In the genomic region with DNA sequence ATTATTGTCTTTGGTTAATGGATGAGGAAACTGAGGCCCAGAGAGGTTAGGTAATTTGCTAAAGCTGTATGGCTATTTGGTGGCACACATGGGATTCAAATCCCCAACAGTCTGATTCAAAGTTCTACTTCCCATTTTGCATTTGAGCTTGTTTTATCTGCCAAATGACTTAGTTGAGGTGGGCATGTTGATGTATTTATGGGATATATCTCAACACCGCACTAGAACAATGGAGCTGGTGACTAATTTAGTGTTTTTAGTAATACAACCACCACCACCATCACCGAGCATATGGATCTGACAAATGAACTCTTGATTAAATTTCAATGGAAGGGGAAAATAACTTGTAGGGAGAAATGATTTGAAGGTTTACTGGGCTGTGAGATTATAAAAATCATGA, we compare ENCODE assay signal across 17 cellular contexts. TPM values are rescaled to one million over a fixed set of nuclear protein-coding genes. Genes with fewer than 3 reads are reported as not detected.
DNase-seq lines count a peak whose midpoint lies in the region; ATAC-seq lines count a peak whose summit lies in the region.
"Had no signal": no experiment of that assay in that cellular context is flagged by ENCODE, and none has a peak within 500 bp of the region (broad histone marks: within the 10 kb centered on the region; RNA-seq: fewer than 3 reads in every experiment).

No MANE protein-coding gene starts in this region.

- DNase-seq in activated CD4-positive, alpha-beta memory T cell treated with anti-CD3 and anti-CD28 coated beads, Interleukin-2, amount 10 ng/mL, durations not matched to agents 7 days and 5 days: no peak
- DNase-seq in activated CD4-positive, alpha-beta memory T cell treated with anti-CD3 and anti-CD28 coated beads for 36 hours: no peak
- no peak for DNase-seq in activated naive CD8-positive, alpha-beta T cell treated with anti-CD3 and anti-CD28 coated beads for 36 hours
- peak; percentile 45 to 78 for DNase-seq in dermis microvascular lymphatic vessel endothelial cell (ENCODE audit: low read depth in 2 of 2)
- no peak for DNase-seq in activated CD4-positive, CD25-positive, alpha-beta regulatory T cell treated with anti-CD3 and anti-CD28 coated beads, Interleukin-2, amount 50 U/mL, for 72 hours
- DNase-seq: 8988T; BE2C; C1 segment of cervical spinal cord; CD4-positive, CD25-positive, alpha-beta regulatory T cell; CD8-positive, alpha-beta memory T cell; COR-L47; GM23248 had no signal

- H3K27me3 Mint-ChIP-seq in activated CD4-positive, alpha-beta memory T cell treated with anti-CD3 and anti-CD28 coated beads, Interleukin-2, amount 10 ng/mL, durations not matched to agents 7 days and 5 days: no peaks in the 10 kb centered on the region
- H3K27me3 Mint-ChIP-seq in activated CD4-positive, alpha-beta memory T cell treated with anti-CD3 and anti-CD28 coated beads for 36 hours: no peaks in the 10 kb centered on the region
- no peaks in the 10 kb centered on the region for H3K27me3 Mint-ChIP-seq in activated naive CD8-positive, alpha-beta T cell treated with anti-CD3 and anti-CD28 coated beads for 36 hours
- H3K27me3 Mint-ChIP-seq: CD4-positive, CD25-positive, alpha-beta regulatory T cell; CD8-positive, alpha-beta memory T cell had no signal

- POLR2A ChIA-PET in activated CD4-positive, alpha-beta memory T cell treated with anti-CD3 and anti-CD28 coated beads, Interleukin-2, amount 10 ng/mL, durations not matched to agents 7 days and 5 days (lab: Charles Lee): interaction anchor here (1.2 to 2.6 kb wide), 2 partner anchors 11 to 85 kb away, joined by 3 to 7 read pairs; no protein-coding TSS in a partner anchor
- POLR2A ChIA-PET in activated CD4-positive, alpha-beta memory T cell treated with anti-CD3 and anti-CD28 coated beads for 36 hours (lab: Charles Lee): no interaction called here

- ATAC-seq in HG03520 (IDR thresholded peaks at IDR 0.05; ENCODE audit: unreplicated experiment) (no peak), HG02973 (IDR thresholded peaks at IDR 0.05; ENCODE audit: unreplicated experiment) (no peak)

- H3K4me3 Mint-ChIP-seq in activated CD4-positive, alpha-beta memory T cell treated with anti-CD3 and anti-CD28 coated beads, Interleukin-2, amount 10 ng/mL, durations not matched to agents 7 days and 5 days: no peak overlapping the region
- H3K4me3 Mint-ChIP-seq in activated CD4-positive, alpha-beta memory T cell treated with anti-CD3 and anti-CD28 coated beads for 36 hours: no peak overlapping the region
- H3K4me3 Mint-ChIP-seq in activated naive CD8-positive, alpha-beta T cell treated with anti-CD3 and anti-CD28 coated beads for 36 hours: no peak overlapping the region
- H3K4me3 Mint-ChIP-seq: CD4-positive, CD25-positive, alpha-beta regulatory T cell had no signal

- H3K4me1 Mint-ChIP-seq in activated CD4-positive, alpha-beta memory T cell treated with anti-CD3 and anti-CD28 coated beads, Interleukin-2, amount 10 ng/mL, durations not matched to agents 7 days and 5 days: no peaks in the 10 kb centered on the region
- H3K4me1 Mint-ChIP-seq in activated CD4-positive, alpha-beta memory T cell treated with anti-CD3 and anti-CD28 coated beads for 36 hours (ENCODE audit: low read depth): no peaks in the 10 kb centered on the region
- no peaks in the 10 kb centered on the region for H3K4me1 Mint-ChIP-seq in activated naive CD8-positive, alpha-beta T cell treated with anti-CD3 and anti-CD28 coated beads for 36 hours

- peaks cover 23% of the 10 kb centered on the region for H3K36me3 Mint-ChIP-seq in activated CD4-positive, alpha-beta memory T cell treated with anti-CD3 and anti-CD28 coated beads, Interleukin-2, amount 10 ng/mL, durations not matched to agents 7 days and 5 days (ENCODE audit: low read depth)
- H3K36me3 Mint-ChIP-seq in activated CD4-positive, alpha-beta memory T cell treated with anti-CD3 and anti-CD28 coated beads for 36 hours: peaks cover 17% of the 10 kb centered on the region
- peaks cover 22% of the 10 kb centered on the region for H3K36me3 Mint-ChIP-seq in activated naive CD8-positive, alpha-beta T cell treated with anti-CD3 and anti-CD28 coated beads for 36 hours

- no peaks in the 10 kb centered on the region for H3K9me3 Mint-ChIP-seq in activated CD4-positive, alpha-beta memory T cell treated with anti-CD3 and anti-CD28 coated beads, Interleukin-2, amount 10 ng/mL, durations not matched to agents 7 days and 5 days
- no peaks in the 10 kb centered on the region for H3K9me3 Mint-ChIP-seq in activated CD4-positive, alpha-beta memory T cell treated with anti-CD3 and anti-CD28 coated beads for 36 hours
- no peaks in the 10 kb centered on the region for H3K9me3 Mint-ChIP-seq in activated naive CD8-positive, alpha-beta T cell treated with anti-CD3 and anti-CD28 coated beads for 36 hours
- H3K9me3 Mint-ChIP-seq: CD4-positive, CD25-positive, alpha-beta regulatory T cell; CD8-positive, alpha-beta memory T cell had no signal

- CTCF ChIA-PET in activated CD4-positive, alpha-beta memory T cell treated with anti-CD3 and anti-CD28 coated beads, Interleukin-2, amount 10 ng/mL, durations not matched to agents 7 days and 5 days (lab: Charles Lee): interaction anchor here (0.8 to 1.7 kb wide), 8 partner anchors 8 to 131 kb away, joined by 3 to 8 read pairs (median 5); partner anchors contain the start of genes C2CD4D and THEM4
- CTCF ChIA-PET in activated CD4-positive, alpha-beta memory T cell treated with anti-CD3 and anti-CD28 coated beads for 36 hours (lab: Charles Lee): interaction anchor here (0.8 to 2.8 kb wide), 4 partner anchors 25 to 130 kb away, joined by 4 to 11 read pairs (median 5); no protein-coding TSS in a partner anchor

- intact Hi-C loops in activated CD4-positive, alpha-beta memory T cell treated with anti-CD3 and anti-CD28 coated beads for 36 hours (cut with micrococcal nuclease): loop anchor here (5.0 kb wide), 1 partner anchor 45 kb away; the partner anchor contains the start of gene C2CD4D

- peak overlapping the region; percentile 21 for H3K27ac Mint-ChIP-seq in activated CD4-positive, alpha-beta memory T cell treated with anti-CD3 and anti-CD28 coated beads, Interleukin-2, amount 10 ng/mL, durations not matched to agents 7 days and 5 days
- H3K27ac Mint-ChIP-seq in activated CD4-positive, alpha-beta memory T cell treated with anti-CD3 and anti-CD28 coated beads for 36 hours: no peak overlapping the region
- H3K27ac Mint-ChIP-seq in activated naive CD8-positive, alpha-beta T cell treated with anti-CD3 and anti-CD28 coated beads for 36 hours: peak overlapping the region; percentile 21

RNA-seq across cellular contexts. Expression of gene THEM4, which starts 26.8 kb away (rescaled TPM):
- total RNA-seq in activated CD4-positive, alpha-beta memory T cell treated with anti-CD3 and anti-CD28 coated beads, Interleukin-2, amount 10 ng/mL, durations not matched to agents 7 days and 5 days: 10 to 100 TPM; 26.3 to 28.6 TPM
- total RNA-seq in activated CD4-positive, alpha-beta memory T cell treated with anti-CD3 and anti-CD28 coated beads for 36 hours: 10 to 100 TPM; 19.6 to 24.9 TPM
- total RNA-seq in activated naive CD8-positive, alpha-beta T cell treated with anti-CD3 and anti-CD28 coated beads for 36 hours: 10 to 100 TPM; 32.9 to 34.2 TPM
- 6.9 and 8.3 TPM in 2 replicates for total RNA-seq in dermis microvascular lymphatic vessel endothelial cell

RNA-seq across cellular contexts. Expression of gene THEM5, which starts 29.0 kb away (rescaled TPM):
- total RNA-seq in activated CD4-positive, alpha-beta memory T cell treated with anti-CD3 and anti-CD28 coated beads, Interleukin-2, amount 10 ng/mL, durations not matched to agents 7 days and 5 days: not detected
- not detected for total RNA-seq in activated CD4-positive, alpha-beta memory T cell treated with anti-CD3 and anti-CD28 coated beads for 36 hours
- not detected for total RNA-seq in activated naive CD8-positive, alpha-beta T cell treated with anti-CD3 and anti-CD28 coated beads for 36 hours
- total RNA-seq in dermis microvascular lymphatic vessel endothelial cell: not detected in 2 replicates
- total RNA-seq: A673; CD4-positive, CD25-positive, alpha-beta regulatory T cell; CD8-positive, alpha-beta memory T cell; GM23248; H4; HT1080 had no signal

RNA-seq across cellular contexts. Expression of gene C2CD4D, which starts 42.8 kb away (rescaled TPM):
- total RNA-seq in activated CD4-positive, alpha-beta memory T cell treated with anti-CD3 and anti-CD28 coated beads, Interleukin-2, amount 10 ng/mL, durations not matched to agents 7 days and 5 days: 1 to 10 TPM; 3.0 to 3.7 TPM
- 1 to 10 TPM; 3.3 to 3.9 TPM for total RNA-seq in activated CD4-positive, alpha-beta memory T cell treated with anti-CD3 and anti-CD28 coated beads for 36 hours
- under 1 TPM; 0.68 to 0.76 TPM for total RNA-seq in activated naive CD8-positive, alpha-beta T cell treated with anti-CD3 and anti-CD28 coated beads for 36 hours
- 0.13 and 0.25 TPM in 2 replicates for total RNA-seq in dermis microvascular lymphatic vessel endothelial cell
- total RNA-seq: A673, GM23248, H4, HT1080 had no signal

RNA-seq across cellular contexts. Expression of gene RORC, which starts 50.9 kb away (rescaled TPM):
- total RNA-seq in activated CD4-positive, alpha-beta memory T cell treated with anti-CD3 and anti-CD28 coated beads, Interleukin-2, amount 10 ng/mL, durations not matched to agents 7 days and 5 days: 10 to 100 TPM; 25.4 to 25.8 TPM
- total RNA-seq in activated CD4-positive, alpha-beta memory T cell treated with anti-CD3 and anti-CD28 coated beads for 36 hours: 10 to 100 TPM in 1 of 2 experiments, 1 to 10 TPM in 1; 9.9 to 10.9 TPM
- total RNA-seq in activated naive CD8-positive, alpha-beta T cell treated with anti-CD3 and anti-CD28 coated beads for 36 hours: under 1 TPM; 0.06 to 0.12 TPM
- not detected in 2 replicates for total RNA-seq in dermis microvascular lymphatic vessel endothelial cell
- total RNA-seq: A673, GM23248, HT1080 had no signal

Comparison
In these comparisons a context has a peak if more than half of its experiments do, and no peak if none do; other contexts are left out.
1. DNase-seq: peak in dermis microvascular lymphatic vessel endothelial cell (2 of 2); none in activated CD4-positive, alpha-beta memory T cell treated with anti-CD3 and anti-CD28 coated beads, Interleukin-2, amount 10 ng/mL, durations not matched to agents 7 days and 5 days (single experiment), activated CD4-positive, alpha-beta memory T cell treated with anti-CD3 and anti-CD28 coated beads for 36 hours (single experiment), activated naive CD8-positive, alpha-beta T cell treated with anti-CD3 and anti-CD28 coated beads for 36 hours (single experiment) and activated CD4-positive, CD25-positive, alpha-beta regulatory T cell treated with anti-CD3 and anti-CD28 coated beads, Interleukin-2, amount 50 U/mL, for 72 hours (single experiment).